ENCODE assay signal across 8 cellular contexts in genomic region chr3:190101320-190102117, GRCh38. TPM values are rescaled to one million over a fixed set of nuclear protein-coding genes. Genes with fewer than 3 reads are reported as not detected.
A peak's percentile ranks its signal among the peaks of the same experiment; 100 is the strongest.
DNase-seq lines count a peak whose midpoint lies in the region; ATAC-seq and TF ChIP-seq lines count a peak whose summit lies in the region.

No MANE protein-coding gene starts in this region.

- H3K4me3 ChIP-seq in endodermal cell (ENCODE audit: low read length) = peak overlapping the region; percentile 63
- H3K4me3 ChIP-seq in CD8-positive, alpha-beta T cell (ENCODE audit: low read depth, low read length) = no peak overlapping the region

- no peaks in the 10 kb centered on the region for H3K9me3 Mint-ChIP-seq in endodermal cell
- no peaks in the 10 kb centered on the region for H3K9me3 Mint-ChIP-seq in CD8-positive, alpha-beta T cell

- H3K27me3 ChIP-seq in endodermal cell (ENCODE audit: control insufficient read depth, insufficient read depth, low read length, poor library complexity, severe bottlenecking) = no peaks in the 10 kb centered on the region
- H3K27me3 ChIP-seq in CD8-positive, alpha-beta T cell (ENCODE audit: insufficient read depth, low read length) = no peaks in the 10 kb centered on the region

- no peak overlapping the region for H3K27ac Mint-ChIP-seq in endodermal cell
- H3K27ac Mint-ChIP-seq in CD8-positive, alpha-beta T cell = no peak overlapping the region

- TF ChIP-seq CTCF in endodermal cell (conservative IDR thresholded peaks at IDR 0.05) = no peak
- TF ChIP-seq CTCF in CD8-positive, alpha-beta T cell (IDR thresholded peaks at IDR 0.05) = no peak

- intact Hi-C loops in CD8-positive, alpha-beta T cell (cut with DNase I, micrococcal nuclease) = no loop called here

- peaks cover 13% of the 10 kb centered on the region for H3K4me1 ChIP-seq in endodermal cell (ENCODE audit: control insufficient read depth, insufficient read depth, low read length)
- H3K4me1 ChIP-seq in CD8-positive, alpha-beta T cell (ENCODE audit: insufficient read depth, low read length) = no peaks in the 10 kb centered on the region

- H3K36me3 Mint-ChIP-seq in endodermal cell (ENCODE audit: low read depth) = peaks cover 31% of the 10 kb centered on the region
- H3K36me3 Mint-ChIP-seq in CD8-positive, alpha-beta T cell = no peaks in the 10 kb centered on the region

- DNase-seq in NCI-H82 treated with DMSO at 0.1 percent for 48 hours (lab: John Stamatoyannopoulos, UW; ENCODE audit: unreplicated experiment) (peak; percentile 69), endodermal cell (no peak), renal cortical epithelial cell (ENCODE audit: low read depth) (peak; percentile 65), DMS79 treated with DMSO at 0.1 percent for 48 hours (lab: John Stamatoyannopoulos, UW) (no peak), DMS53 (lab: John Stamatoyannopoulos, UW) (no peak), 8988T (no peak)
- no peak for DNase-seq in CD8-positive, alpha-beta T cell

- 72 to 78% methylated on average over 6 of the region's 8 CpGs for WGBS in endodermal cell (ENCODE audit: insufficient coverage in 1 of 2, insufficient read length in 1 of 2), 2 experiments

- CTCF ChIA-PET in CD8-positive, alpha-beta T cell (lab: Charles Lee) = no interaction called here

- POLR2A ChIA-PET in CD8-positive, alpha-beta T cell (lab: Charles Lee) = no interaction called here

- H3K9me3 ChIP-seq in endodermal cell (ENCODE audit: control insufficient read depth, low read length) = peaks cover 8% of the 10 kb centered on the region
- no peaks in the 10 kb centered on the region for H3K9me3 ChIP-seq in CD8-positive, alpha-beta T cell (ENCODE audit: low read length)

- H3K4me1 Mint-ChIP-seq in endodermal cell = peaks cover 57% of the 10 kb centered on the region
- H3K4me1 Mint-ChIP-seq in CD8-positive, alpha-beta T cell (ENCODE audit: low read depth) = peaks cover 5% of the 10 kb centered on the region

- H3K27ac ChIP-seq in endodermal cell (ENCODE audit: low read depth, low read length) = peak overlapping the region; percentile 21
- H3K27ac ChIP-seq in CD8-positive, alpha-beta T cell (ENCODE audit: low read depth, low read length) = no peak overlapping the region

- peak overlapping the region; percentile 0 for H3K4me3 Mint-ChIP-seq in endodermal cell
- no peak overlapping the region for H3K4me3 Mint-ChIP-seq in CD8-positive, alpha-beta T cell

- H3K27me3 Mint-ChIP-seq in endodermal cell (ENCODE audit: insufficient read depth) = no peaks in the 10 kb centered on the region
- peaks cover 5% of the 10 kb centered on the region for H3K27me3 Mint-ChIP-seq in CD8-positive, alpha-beta T cell (ENCODE audit: low read depth)

- peak; percentile 60 for ATAC-seq in GM18909 (IDR thresholded peaks at IDR 0.05; ENCODE audit: poor library complexity, unreplicated experiment)
- no peak for ATAC-seq in CD8-positive, alpha-beta T cell

- H3K36me3 ChIP-seq in endodermal cell (ENCODE audit: control insufficient read depth, insufficient read depth, low read length) = peaks cover 84% of the 10 kb centered on the region
- H3K36me3 ChIP-seq in CD8-positive, alpha-beta T cell (ENCODE audit: insufficient read depth, low read length) = no peaks in the 10 kb centered on the region

- no peak overlapping the region for H3K9ac ChIP-seq in endodermal cell (ENCODE audit: extremely low read depth, low read length, poor library complexity, severe bottlenecking)

RNA-seq across cellular contexts. Expression of gene P3H2, which starts 19.2 kb away (rescaled TPM):
- 100 to 1,000 TPM; 285 to 322 TPM for total RNA-seq in endodermal cell
- 70.3 TPM for polyA plus RNA-seq in endodermal cell (2013, experiment 1 of 2)
- polyA plus RNA-seq in endodermal cell (2013, experiment 2 of 2) = 93.2 TPM
- total RNA-seq in renal cortical epithelial cell = 101 and 240 TPM in 2 replicates
- not detected for total RNA-seq in CD8-positive, alpha-beta T cell

Comparison
In these comparisons a context has a peak if more than half of its experiments do, and no peak if none do; other contexts are left out.
1. DNase-seq: peak in NCI-H82 treated with DMSO at 0.1 percent for 48 hours (single experiment) and renal cortical epithelial cell (single experiment); none in endodermal cell (single experiment), DMS79 treated with DMSO at 0.1 percent for 48 hours (single experiment), DMS53 (single experiment), 8988T (single experiment) and CD8-positive, alpha-beta T cell (0 of 7).
2. RNA of gene P3H2, which starts 19.2 kb away (total RNA-seq): 285 to 322 TPM in endodermal cell and 101 to 240 TPM in renal cortical epithelial cell; not detected in CD8-positive, alpha-beta T cell; every median in the first group is over 100 times any median in the second.